1 cellular context compared by ENCODE assay signal in genomic region chr11:119196833-119197483, GRCh38.
A peak's percentile ranks its signal among the peaks of the same experiment; 100 is the strongest.
TF ChIP-seq lines count a peak whose summit lies in the region.

No MANE protein-coding gene starts in this region.

TF ChIP-seq in H1, 55 proteins besides CTCF, POLR2A, EP300 and RAD21:
- no peak for TF ChIP-seq RBBP5 (IDR thresholded peaks at IDR 0.05; ENCODE audit: borderline replicate concordance, low read depth, low read length)
- TF ChIP-seq GABPA (IDR thresholded peaks at IDR 0.05; ENCODE audit: borderline replicate concordance, insufficient read depth, low read length): no peak
- no peak for TF ChIP-seq SP1 (IDR thresholded peaks at IDR 0.05; ENCODE audit: low read depth, low read length)
- TF ChIP-seq ATF2 (IDR thresholded peaks at IDR 0.05; ENCODE audit: low read length): 0 out of 2 replicates have a peak, but pooled peaks have one; percentile 46
- 0 out of 2 replicates have a peak, but pooled peaks have one; percentile 29 for TF ChIP-seq JUND (IDR thresholded peaks at IDR 0.05; ENCODE audit: low read length)
- TF ChIP-seq POLR2AphosphoS5 (IDR thresholded peaks at IDR 0.05; ENCODE audit: low read depth, low read length): no peak
- TF ChIP-seq RNF2 (IDR thresholded peaks at IDR 0.05; ENCODE audit: borderline replicate concordance, low read depth, low read length, missing control alignments, poor library complexity, severe bottlenecking): no peak
- TF ChIP-seq RXRA (IDR thresholded peaks at IDR 0.05; ENCODE audit: insufficient read depth, low read depth, low read length): no peak
- TF ChIP-seq CTBP2 (IDR thresholded peaks at IDR 0.05; ENCODE audit: borderline replicate concordance, insufficient read depth, insufficient read length, low read length): no peak
- no peak for TF ChIP-seq SIRT6 (IDR thresholded peaks at IDR 0.05; ENCODE audit: low read length)
- no peak for TF ChIP-seq BCL11A (IDR thresholded peaks at IDR 0.05; ENCODE audit: low read depth in 2 of 2, low read length in 2 of 2)
- peak; percentile 81 for TF ChIP-seq CEBPB (IDR thresholded peaks at IDR 0.05; ENCODE audit: low read depth, low read length)
- TF ChIP-seq SIN3A (conservative IDR thresholded peaks at IDR 0.05 in 1 of 2, IDR thresholded peaks at IDR 0.05 in 1 of 2; ENCODE audit: low read depth in 1 of 2, low read length in 2 of 2): peak in 1 of 2 experiments; percentile 72; a peak in 2 of 4 replicates
- no peak for TF ChIP-seq NANOG (IDR thresholded peaks at IDR 0.05; ENCODE audit: insufficient read depth, low read depth, low read length, poor library complexity, severe bottlenecking)
- no peak for TF ChIP-seq TAF7 (optimal IDR thresholded peaks at IDR 0.05; ENCODE audit: borderline replicate concordance, low read depth, low read length)
- no peak for TF ChIP-seq USF2 (IDR thresholded peaks at IDR 0.05; ENCODE audit: low read length)
- TF ChIP-seq NRF1 (IDR thresholded peaks at IDR 0.05; ENCODE audit: low read depth, low read length): no peak
- TF ChIP-seq CREB1 (IDR thresholded peaks at IDR 0.05): no peak
- TF ChIP-seq HDAC2 (IDR thresholded peaks at IDR 0.05; ENCODE audit: borderline replicate concordance in 1 of 2, low read depth in 2 of 2, low read length in 2 of 2): no peak
- TF ChIP-seq, protein P1, sequence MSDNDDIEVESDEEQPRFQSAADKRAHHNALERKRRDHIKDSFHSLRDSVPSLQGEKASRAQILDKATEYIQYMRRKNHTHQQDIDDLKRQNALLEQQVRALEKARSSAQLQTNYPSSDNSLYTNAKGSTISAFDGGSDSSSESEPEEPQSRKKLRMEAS (IDR thresholded peaks at IDR 0.05): no peak
- no peak for TF ChIP-seq FOSL1 (IDR thresholded peaks at IDR 0.05; ENCODE audit: insufficient read depth, low read depth, low read length)
- no peak for TF ChIP-seq KDM1A (IDR thresholded peaks at IDR 0.05; ENCODE audit: borderline replicate concordance, low read length)
- no peak for TF ChIP-seq EGR1 (IDR thresholded peaks at IDR 0.05; ENCODE audit: borderline replicate concordance, low read depth, low read length)
- no peak for TF ChIP-seq SUZ12 (IDR thresholded peaks at IDR 0.05; ENCODE audit: low read length)
TF ChIP-seq in H1: peak in this region for 4.
